ENCODE assay signal across 9 cellular contexts in genomic region chr5:143245929-143246561, GRCh38.
DNase-seq lines count a peak whose midpoint lies in the region; ATAC-seq and TF ChIP-seq lines count a peak whose summit lies in the region.
"Had no signal": no experiment of that assay in that cellular context is flagged by ENCODE, and none has a peak within 500 bp of the region (broad histone marks: within the 10 kb centered on the region; RNA-seq: fewer than 3 reads in every experiment).

No MANE protein-coding gene starts in this region.

- no peak overlapping the region for H3K27ac ChIP-seq in OCI-LY7 (ENCODE audit: low read depth, low read length, poor library complexity, severe bottlenecking)
- no peak overlapping the region for H3K27ac ChIP-seq in CD8-positive, alpha-beta T cell (ENCODE audit: low read depth, low read length)

- no peak overlapping the region for H3K27ac Mint-ChIP-seq in CD8-positive, alpha-beta T cell
- H3K27ac Mint-ChIP-seq: CD4-positive, CD25-positive, alpha-beta regulatory T cell had no signal

- intact Hi-C loops in left colon (cut with DNase I, micrococcal nuclease) (no loop called here), OCI-LY7 (cut with micrococcal nuclease; ENCODE audit: unreplicated experiment) (no loop called here)
- intact Hi-C loops in CD8-positive, alpha-beta T cell (cut with DNase I, micrococcal nuclease): no loop called here

- POLR2A ChIA-PET in OCI-LY7 (lab: Charles Lee): interaction anchor here (0.5 kb wide), 1 partner anchor 149 kb away, joined by 10 read pairs; no protein-coding TSS in a partner anchor
- POLR2A ChIA-PET in CD8-positive, alpha-beta T cell (lab: Charles Lee): no interaction called here

- no peak overlapping the region for H3K4me3 ChIP-seq in foreskin fibroblast (ENCODE audit: low read depth in 1 of 2, low read length in 2 of 2)
- H3K4me3 ChIP-seq in OCI-LY7 (ENCODE audit: low read depth, low read length, poor library complexity, severe bottlenecking): no peak overlapping the region
- H3K4me3 ChIP-seq in CD8-positive, alpha-beta T cell (ENCODE audit: low read depth, low read length): no peak overlapping the region

- no TSS peak for BruUV-seq in OCI-LY7 (replicated peaks; lab: Mats Ljungman, UMichigan)

- H3K9me3 Mint-ChIP-seq in activated T-cell treated with anti-CD3 and anti-CD28 coated beads, Interleukin-2, amount 50 U/mL, for 4 hours: peaks cover 3% of the 10 kb centered on the region
- no peaks in the 10 kb centered on the region for H3K9me3 Mint-ChIP-seq in CD8-positive, alpha-beta T cell

- H3K9me3 ChIP-seq in OCI-LY7 (ENCODE audit: low read length): no peaks in the 10 kb centered on the region
- no peaks in the 10 kb centered on the region for H3K9me3 ChIP-seq in CD8-positive, alpha-beta T cell (ENCODE audit: low read length)

- no peaks in the 10 kb centered on the region for H3K36me3 Mint-ChIP-seq in activated T-cell treated with anti-CD3 and anti-CD28 coated beads, Interleukin-2, amount 50 U/mL, for 4 hours (ENCODE audit: insufficient read depth)
- H3K36me3 Mint-ChIP-seq in CD8-positive, alpha-beta T cell: no peaks in the 10 kb centered on the region
- H3K36me3 Mint-ChIP-seq: CD4-positive, CD25-positive, alpha-beta regulatory T cell had no signal

- no peaks in the 10 kb centered on the region for H3K36me3 ChIP-seq in OCI-LY7 (ENCODE audit: insufficient read depth, low read length)
- no peaks in the 10 kb centered on the region for H3K36me3 ChIP-seq in CD8-positive, alpha-beta T cell (ENCODE audit: insufficient read depth, low read length)

- no peaks in the 10 kb centered on the region for H3K4me1 Mint-ChIP-seq in activated T-cell treated with anti-CD3 and anti-CD28 coated beads, Interleukin-2, amount 50 U/mL, for 4 hours (ENCODE audit: low read depth)
- H3K4me1 Mint-ChIP-seq in CD8-positive, alpha-beta T cell (ENCODE audit: low read depth): no peaks in the 10 kb centered on the region
- H3K4me1 Mint-ChIP-seq: CD4-positive, CD25-positive, alpha-beta regulatory T cell had no signal

- no peak overlapping the region for H2AFZ ChIP-seq in OCI-LY7 (ENCODE audit: low read length)

- ATAC-seq in left colon: no peak
- ATAC-seq in activated T-cell treated with anti-CD3 and anti-CD28 coated beads, Interleukin-2, amount 50 U/mL, for 4 hours: no peak
- no peak for ATAC-seq in CD8-positive, alpha-beta T cell

- no peaks in the 10 kb centered on the region for H3K27me3 ChIP-seq in CD8-positive, alpha-beta T cell (ENCODE audit: insufficient read depth, low read length)

- no peaks in the 10 kb centered on the region for H3K9me2 ChIP-seq in OCI-LY7 (ENCODE audit: insufficient read depth, low read length)

- no peaks in the 10 kb centered on the region for H3K4me1 ChIP-seq in OCI-LY7 (ENCODE audit: insufficient read depth, low read length, poor library complexity, severe bottlenecking)
- H3K4me1 ChIP-seq in CD8-positive, alpha-beta T cell (ENCODE audit: insufficient read depth, low read length): no peaks in the 10 kb centered on the region

- H3K27me3 Mint-ChIP-seq in activated T-cell treated with anti-CD3 and anti-CD28 coated beads, Interleukin-2, amount 50 U/mL, for 4 hours (ENCODE audit: low read depth): no peaks in the 10 kb centered on the region
- no peaks in the 10 kb centered on the region for H3K27me3 Mint-ChIP-seq in CD8-positive, alpha-beta T cell (ENCODE audit: low read depth)
- H3K27me3 Mint-ChIP-seq: CD4-positive, CD25-positive, alpha-beta regulatory T cell had no signal

- no peak overlapping the region for H3K4me3 Mint-ChIP-seq in activated T-cell treated with anti-CD3 and anti-CD28 coated beads, Interleukin-2, amount 50 U/mL, for 4 hours
- H3K4me3 Mint-ChIP-seq in CD8-positive, alpha-beta T cell: no peak overlapping the region
- H3K4me3 Mint-ChIP-seq: CD4-positive, CD25-positive, alpha-beta regulatory T cell had no signal

- no peaks in the 10 kb centered on the region for H3K79me2 ChIP-seq in OCI-LY7 (ENCODE audit: insufficient read depth, low read depth, low read length)

- CTCF ChIA-PET in OCI-LY7 (lab: Charles Lee; ENCODE audit: unreplicated experiment): no interaction called here
- CTCF ChIA-PET in CD8-positive, alpha-beta T cell (lab: Charles Lee): no interaction called here

- H4K20me1 ChIP-seq in OCI-LY7 (ENCODE audit: insufficient read depth, low read length): no peaks in the 10 kb centered on the region

- TF ChIP-seq CTCF in foreskin fibroblast (IDR thresholded peaks at IDR 0.05; ENCODE audit: low read depth, low read length) (no peak), OCI-LY7 (conservative IDR thresholded peaks at IDR 0.05; ENCODE audit: low read length) (no peak)
- no peak for TF ChIP-seq CTCF in CD8-positive, alpha-beta T cell (IDR thresholded peaks at IDR 0.05)

- no peak overlapping the region for H3K4me2 ChIP-seq in OCI-LY7 (ENCODE audit: low read length)

- DNase-seq in 8988T (peak; percentile 40), HK-2 (ENCODE audit: unreplicated experiment) (peak; percentile 49), SHP77 (lab: John Stamatoyannopoulos, UW) (peak; percentile 96 to 97), foreskin fibroblast (peak; percentile 91 to 95), left colon (no peak), OCI-LY7 (ENCODE audit: low spot score) (no peak)
- no peak for DNase-seq in activated T-cell treated with anti-CD3 and anti-CD28 coated beads, Interleukin-2, amount 50 U/mL, for 4 hours
- no peak for DNase-seq in CD8-positive, alpha-beta T cell
- DNase-seq: CD4-positive, CD25-positive, alpha-beta regulatory T cell had no signal

Comparison
In these comparisons a context has a peak if more than half of its experiments do, and no peak if none do; other contexts are left out.
1. DNase-seq: peak in 8988T (single experiment), HK-2 (single experiment), SHP77 (2 of 2) and foreskin fibroblast (2 of 2); none in left colon (0 of 2), activated T-cell treated with anti-CD3 and anti-CD28 coated beads, Interleukin-2, amount 50 U/mL, for 4 hours (single experiment), OCI-LY7 (single experiment) and CD8-positive, alpha-beta T cell (0 of 7).